In the genomic region with DNA sequence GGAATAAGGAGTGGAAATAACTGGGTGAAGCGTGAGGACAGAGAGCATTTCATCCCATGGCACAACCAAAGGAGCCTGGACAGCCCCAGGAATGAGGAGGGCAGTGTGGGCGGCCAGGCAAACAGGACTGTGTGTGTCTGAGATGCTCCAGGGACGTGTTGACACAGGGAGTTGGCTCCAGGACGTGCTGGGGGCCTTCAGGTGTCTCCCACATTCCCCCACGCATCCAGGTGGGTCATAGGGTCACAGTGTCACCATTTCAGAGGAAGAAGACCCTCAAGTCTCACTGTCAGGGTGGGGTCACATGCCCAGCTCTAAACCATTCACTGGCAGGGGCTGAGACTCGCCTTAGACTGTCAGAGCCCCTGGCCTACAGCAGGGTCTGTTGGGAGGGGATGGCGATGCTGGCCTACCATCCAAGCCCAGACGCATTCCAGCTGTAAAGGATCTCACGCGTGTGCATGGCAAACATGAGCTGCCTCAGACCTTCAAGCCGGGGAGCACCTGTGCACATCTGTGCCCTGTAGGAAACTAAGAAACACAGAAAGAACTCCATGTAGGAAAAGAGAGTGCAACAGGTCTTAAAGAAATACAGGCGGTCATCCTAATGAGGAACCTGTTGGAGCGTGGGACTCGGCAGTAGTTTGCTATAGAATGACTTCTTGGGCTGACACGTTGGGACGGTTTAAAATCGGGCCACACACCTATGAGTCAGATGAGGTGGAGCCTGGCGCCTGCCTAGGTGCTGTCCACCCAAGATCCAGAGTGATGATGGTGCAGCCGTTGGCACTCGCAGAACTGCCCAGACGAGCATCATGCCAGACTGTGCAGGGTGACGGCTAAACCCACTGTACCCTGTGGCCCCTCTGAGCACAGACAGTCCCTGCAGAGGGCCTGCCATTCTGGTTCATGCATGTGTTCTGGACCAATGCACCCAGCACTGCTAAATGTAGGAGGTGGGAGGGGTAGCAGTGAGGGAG, we compare ENCODE assay signal across 24 cellular contexts. TPM values are rescaled to one million over a fixed set of nuclear protein-coding genes. Genes with fewer than 3 reads are reported as not detected.
DNase-seq lines count a peak whose midpoint lies in the region; ATAC-seq, FAIRE-seq and TF ChIP-seq lines count a peak whose summit lies in the region.
"Had no signal": no experiment of that assay in that cellular context is flagged by ENCODE, and none has a peak within 500 bp of the region (broad histone marks: within the 10 kb centered on the region; RNA-seq: fewer than 3 reads in every experiment).

No MANE protein-coding gene starts in this region.

- H3K4me3 Mint-ChIP-seq in neural progenitor cell, result no peak overlapping the region
- H3K4me3 Mint-ChIP-seq: CD8-positive, alpha-beta memory T cell; GM23338 had no signal

- peaks cover 10% of the 10 kb centered on the region for H3K36me3 Mint-ChIP-seq in neural progenitor cell
- H3K36me3 Mint-ChIP-seq: CD8-positive, alpha-beta memory T cell had no signal

- peak overlapping the region; percentile 69 for H3K27ac Mint-ChIP-seq in neural progenitor cell
- H3K27ac Mint-ChIP-seq: GM23338 had no signal

- WGBS in IMR-90 (ENCODE audit: extremely low coverage in 2 of 2, insufficient read length in 1 of 2), 2 experiments, result 96% methylated on average over 10 of the region's 22 CpGs; no CpG with 5 or more reads in 1 of the 2 experiments
- 88% methylated on average over 13 of the region's 22 CpGs for WGBS in esophagus muscularis mucosa

- peaks cover 24% of the 10 kb centered on the region for H3K79me2 ChIP-seq in neural progenitor cell (ENCODE audit: low read depth)

- H3K79me1 ChIP-seq in IMR-90 (ENCODE audit: low read depth in 1 of 2, low read length in 2 of 2), result peaks cover 0 to 15% of the 10 kb centered on the region in 2 experiments; a peak in 2 of 4 replicates

- no peak overlapping the region for H2BK15ac ChIP-seq in IMR-90 (ENCODE audit: low read depth, low read length)

- intact Hi-C loops in IMR-90 (cut with micrococcal nuclease), result no loop called here
- intact Hi-C loops in esophagus muscularis mucosa (cut with DNase I), result no loop called here

- H2AK9ac ChIP-seq in IMR-90 (replicated peaks; ENCODE audit: low read depth, low read length, poor library complexity), result peak overlapping the region; percentile 15

- no peak overlapping the region for H2BK120ac ChIP-seq in IMR-90 (ENCODE audit: low read depth, low read length)

- DNase-seq in AG20443 (ENCODE audit: low spot score), result peak; percentile 6
- DNase-seq in IMR-90, result no peak
- DNase-seq in esophagus muscularis mucosa (ENCODE audit: extremely low spot score), result peak; percentile 72
- no peak for DNase-seq in neural progenitor cell (ENCODE audit: low spot score)
- no peak for DNase-seq in D721Med (ENCODE audit: insufficient read length, low spot score)
- DNase-seq in T-helper 1 cell, result no peak
- DNase-seq in ureter (ENCODE audit: low spot score), result no peak
- DNase-seq: CD8-positive, alpha-beta memory T cell; DND-41; Kasumi-1; NCI-H187; NCI-H345; NCI-H69; NK-92 treated with Interleukin-12 subunit alpha and Interleukin-12 subunit beta, amount 100 ng/mL, for 24 hours; OCI-M1; RPMI8226 had no signal

- TF ChIP-seq CTCF in IMR-90 (conservative IDR thresholded peaks at IDR 0.05; ENCODE audit: low read depth, low read length), result no peak
- no peak for TF ChIP-seq CTCF in esophagus muscularis mucosa (IDR thresholded peaks at IDR 0.05)
- no peak for TF ChIP-seq CTCF in neural progenitor cell (IDR thresholded peaks at IDR 0.05)
- no peak for TF ChIP-seq CTCF in D721Med (IDR thresholded peaks at IDR 0.05; ENCODE audit: insufficient read depth, missing control alignments)

- H3K27ac ChIP-seq in IMR-90 (ENCODE audit: insufficient read depth, low read length) (no peak overlapping the region), esophagus muscularis mucosa (replicated peaks in 1 of 4) (no peak overlapping the region), neural progenitor cell (no peak overlapping the region)
- H3K27ac ChIP-seq: BLaER1 treated with 17β-estradiol and CSF1 and Interleukin-3, amounts not matched to agents 10 nM and 100 nM; SJSA1 had no signal

- ATAC-seq in IMR-90 (ENCODE audit: low read depth) (no peak), HG03025 (IDR thresholded peaks at IDR 0.05; ENCODE audit: low FRiP score, unreplicated experiment) (no peak)
- ATAC-seq: GM12878, GM23338 had no signal

- no peak overlapping the region for H3K56ac ChIP-seq in IMR-90 (ENCODE audit: extremely low read depth, insufficient read depth, low read length)

- no peaks in the 10 kb centered on the region for H3F3A ChIP-seq in neural progenitor cell (ENCODE audit: low read depth)

- CTCF ChIA-PET in IMR-90 (lab: Yijun Ruan, JAX), result no interaction called here

- no peak overlapping the region for H2AFZ ChIP-seq in IMR-90 (replicated peaks; ENCODE audit: low read length, poor library complexity)
- H2AFZ ChIP-seq in neural progenitor cell (replicated peaks), result no peak overlapping the region
- H2AFZ ChIP-seq: GM23338 had no signal

- H3K9ac ChIP-seq in IMR-90 (ENCODE audit: low read depth, low read length), result no peak overlapping the region
- H3K9ac ChIP-seq in neural progenitor cell, result no peak overlapping the region
- H3K9ac ChIP-seq: BLaER1 treated with 17β-estradiol and CSF1 and Interleukin-3, amounts not matched to agents 10 nM and 100 nM had no signal

- H3K14ac ChIP-seq in IMR-90 (replicated peaks; ENCODE audit: low read depth, low read length), result no peak overlapping the region

- TF ChIP-seq POLR2A in IMR-90 (IDR thresholded peaks at IDR 0.05; ENCODE audit: low read depth, low read length), result no peak
- TF ChIP-seq POLR2A in esophagus muscularis mucosa (IDR thresholded peaks at IDR 0.05; ENCODE audit: low read depth), result no peak

- H4K8ac ChIP-seq in IMR-90 (ENCODE audit: low read depth in 2 of 2, low read length in 2 of 2), result no peak overlapping the region

- H3K36me3 ChIP-seq in IMR-90 (ENCODE audit: control insufficient read depth, insufficient read depth, low read length) (no peaks in the 10 kb centered on the region), esophagus muscularis mucosa (no peaks in the 10 kb centered on the region), neural progenitor cell (no peaks in the 10 kb centered on the region)
- H3K36me3 ChIP-seq: BLaER1 treated with 17β-estradiol and CSF1 and Interleukin-3, amounts not matched to agents 10 nM and 100 nM; SJSA1 had no signal

- H3K23ac ChIP-seq in IMR-90 (ENCODE audit: low read depth, low read length), result no peak overlapping the region

- BruUV-seq in IMR-90 (replicated peaks; lab: Mats Ljungman, UMichigan), result no TSS peak

- no peak overlapping the region for H2BK5ac ChIP-seq in IMR-90 (ENCODE audit: low read depth, low read length, poor library complexity, severe bottlenecking)

- H4K20me1 ChIP-seq in IMR-90 (ENCODE audit: insufficient read depth, low read length), result peaks cover 13% of the 10 kb centered on the region; the same call in 1 of the 2 replicates
- H4K20me1 ChIP-seq in neural progenitor cell (ENCODE audit: low read depth), result peaks cover 65% of the 10 kb centered on the region
- H4K20me1 ChIP-seq: BLaER1 treated with 17β-estradiol and CSF1 and Interleukin-3, amounts not matched to agents 10 nM and 100 nM had no signal

- TF ChIP-seq EP300 in esophagus muscularis mucosa (IDR thresholded peaks at IDR 0.05), result no peak

- in situ Hi-C loops in IMR-90 (cut with MboI; ENCODE audit: low sequenced_read_pairs), result no loop called here

- H3K4me2 ChIP-seq in IMR-90 (ENCODE audit: low read depth, low read length) (no peak overlapping the region), neural progenitor cell (no peak overlapping the region)
- H3K4me2 ChIP-seq: BLaER1 treated with 17β-estradiol and CSF1 and Interleukin-3, amounts not matched to agents 10 nM and 100 nM; GM23338 had no signal

- H3K9me3 Mint-ChIP-seq in neural progenitor cell, result peaks cover 3% of the 10 kb centered on the region
- H3K9me3 Mint-ChIP-seq: GM23338 had no signal

- POLR2A ChIA-PET in IMR-90 (lab: Charles Lee; ENCODE audit: unreplicated experiment), result no interaction called here

- H3K4me1 ChIP-seq in IMR-90 (ENCODE audit: control insufficient read depth, insufficient read depth, low read length) (no peaks in the 10 kb centered on the region; the same call in 1 of the 2 replicates), esophagus muscularis mucosa (peaks cover 0 to 3% (median 0%) of the 10 kb centered on the region in 4 donors), neural progenitor cell (peaks cover 8% of the 10 kb centered on the region)
- H3K4me1 ChIP-seq: SJSA1 had no signal

- H3K27me3 Mint-ChIP-seq in neural progenitor cell (ENCODE audit: insufficient read depth, low read depth), result peaks cover 2% of the 10 kb centered on the region

- H3K4ac ChIP-seq in IMR-90 (ENCODE audit: low read depth, low read length), result no peak overlapping the region

- H3K9me1 ChIP-seq in IMR-90 (ENCODE audit: insufficient read depth, low read length), result no peaks in the 10 kb centered on the region; the same call in 1 of the 2 replicates

- H4K5ac ChIP-seq in IMR-90 (ENCODE audit: low read depth, low read length), result no peak overlapping the region

- H4K91ac ChIP-seq in IMR-90 (ENCODE audit: insufficient read depth, low read depth, low read length), result no peak overlapping the region

- H3K4me3 ChIP-seq in IMR-90 (ENCODE audit: insufficient read depth, low read depth, low read length) (no peak overlapping the region), esophagus muscularis mucosa (no peak overlapping the region), neural progenitor cell (no peak overlapping the region)
- H3K4me3 ChIP-seq: BLaER1 treated with 17β-estradiol and CSF1 and Interleukin-3, amounts not matched to agents 10 nM and 100 nM; GM12878; GM23338; SJSA1 had no signal

- no peak for TF ChIP-seq RAD21 in IMR-90 (IDR thresholded peaks at IDR 0.05; ENCODE audit: low read length)

- dilution Hi-C loops in IMR-90 (cut with HindIII; ENCODE audit: low sequenced_read_pairs, unreplicated experiment), result no loop called here

- FAIRE-seq in D721Med (lab: Jason Lieb, UNC), result no peak
- FAIRE-seq: A204.1, G401.6, GM12878, GM18507 had no signal

- H3K18ac ChIP-seq in IMR-90 (ENCODE audit: low read depth, low read length), result no peak overlapping the region

- peaks cover 31% of the 10 kb centered on the region for H3K4me1 Mint-ChIP-seq in neural progenitor cell
- H3K4me1 Mint-ChIP-seq: CD8-positive, alpha-beta memory T cell had no signal

- no peak overlapping the region for H2AK5ac ChIP-seq in IMR-90 (ENCODE audit: low read depth, low read length)

- H2BK20ac ChIP-seq in IMR-90 (ENCODE audit: low read depth, low read length), result no peak overlapping the region

- H3K9me3 ChIP-seq in IMR-90 (ENCODE audit: control insufficient read depth, insufficient read depth, low read length), result no peaks in the 10 kb centered on the region
- no peaks in the 10 kb centered on the region for H3K9me3 ChIP-seq in esophagus muscularis mucosa
- H3K9me3 ChIP-seq in neural progenitor cell (ENCODE audit: low read depth), result no peaks in the 10 kb centered on the region
- H3K9me3 ChIP-seq: SJSA1 had no signal

- H3K27me3 ChIP-seq in IMR-90 (ENCODE audit: control insufficient read depth, insufficient read depth, low read length) (no peaks in the 10 kb centered on the region), esophagus muscularis mucosa (no peaks in the 10 kb centered on the region), neural progenitor cell (no peaks in the 10 kb centered on the region)
- H3K27me3 ChIP-seq: BLaER1 treated with 17β-estradiol and CSF1 and Interleukin-3, amounts not matched to agents 10 nM and 100 nM; SJSA1 had no signal

RNA-seq across cellular contexts. Expression of a gene that starts 17.3 kb away (rescaled TPM):
- 2.5 and 3.3 TPM in 2 replicates for total RNA-seq in IMR-90 (2012; rRNA removed)
- polyA plus RNA-seq in IMR-90 (2012; rRNA removed), result 4.6 and 4.7 TPM in 2 replicates
- polyA plus RNA-seq in IMR-90 (2012; cell fraction: cytosol; rRNA removed), result 4.8 and 5.6 TPM in 2 replicates
- polyA plus RNA-seq in IMR-90 (2012; cell fraction: nucleus; rRNA removed; ENCODE audit: low replicate concordance), result 3.6 and 3.7 TPM in 2 replicates
- total RNA-seq in esophagus muscularis mucosa, result 10 to 100 TPM in 2 of 4 donors, 1 to 10 TPM in 2; 5.4 to 11.3 (median 10.4) TPM
- total RNA-seq in neural progenitor cell (ENCODE audit: low replicate concordance), result 21.8 and 25.2 TPM in 2 replicates
- total RNA-seq in ureter, result 26.4 TPM

Comparison
In these comparisons a context has a peak if more than half of its experiments do, and no peak if none do; other contexts are left out.
1. DNase-seq: peak in AG20443 (single experiment) and esophagus muscularis mucosa (single experiment); none in IMR-90 (single experiment), neural progenitor cell (single experiment), D721Med (single experiment), T-helper 1 cell (0 of 5) and ureter (single experiment).